In the genomic region with DNA sequence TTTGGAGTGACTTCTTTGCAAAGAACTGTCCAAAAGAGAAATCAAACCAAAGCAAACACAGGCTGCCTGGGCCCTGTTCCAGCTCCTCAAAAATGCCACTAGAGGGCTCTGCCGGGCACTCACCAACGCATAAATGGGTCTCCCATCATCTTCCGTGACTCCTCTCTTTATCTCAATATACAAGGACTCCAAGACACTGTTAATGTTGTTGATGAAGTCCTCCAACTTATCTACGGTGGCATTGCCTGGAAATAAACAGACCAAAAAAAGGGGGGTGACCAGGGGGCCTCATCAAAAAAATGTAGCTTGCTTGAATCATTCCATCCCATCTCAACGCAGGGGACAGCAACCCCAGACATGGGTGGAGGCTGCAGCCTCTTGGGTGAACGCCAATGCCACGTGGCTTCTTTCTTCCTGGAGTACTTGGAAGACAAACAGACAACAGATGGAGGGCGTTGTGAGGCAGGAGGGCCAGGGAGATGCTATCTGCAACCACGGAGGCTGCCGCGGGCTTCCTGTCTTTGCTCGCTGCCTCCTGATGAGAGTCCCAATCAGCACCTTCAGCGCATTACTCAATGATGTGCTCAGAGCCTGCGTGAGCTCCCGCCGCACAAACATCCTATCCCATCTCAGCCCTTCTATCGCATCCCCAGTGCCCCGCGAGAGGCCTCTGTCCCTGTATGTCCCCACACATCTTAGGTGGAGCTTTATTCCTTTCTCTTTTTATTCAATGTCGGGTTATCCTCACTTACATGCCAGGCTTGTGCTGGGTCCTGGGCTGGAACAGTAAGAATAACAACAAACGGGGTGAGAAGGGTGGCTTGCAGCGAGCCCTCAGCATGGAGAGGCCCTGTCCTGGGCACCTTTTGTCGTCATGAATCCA, we compare ENCODE assay signal across 7 cellular contexts. TPM values are rescaled to one million over a fixed set of nuclear protein-coding genes. Genes with fewer than 3 reads are reported as not detected.
A peak's percentile ranks its signal among the peaks of the same experiment; 100 is the strongest.
DNase-seq lines count a peak whose midpoint lies in the region; TF ChIP-seq lines count a peak whose summit lies in the region.

No MANE protein-coding gene starts in this region.

- no peak overlapping the region for H3K4me3 ChIP-seq in kidney epithelial cell (ENCODE audit: low read depth, low read length)

- H3K27me3 ChIP-seq in kidney epithelial cell (ENCODE audit: control insufficient read depth, insufficient read depth, low read length): no peaks in the 10 kb centered on the region

- peaks cover 4% of the 10 kb centered on the region for H3K36me3 ChIP-seq in kidney epithelial cell (ENCODE audit: control insufficient read depth, insufficient read depth, low read length)

- in situ Hi-C loops in GM13977 (cut with MboI; ENCODE audit: low pct_unique_long_range_greater_than_20kb, low sequenced_read_pairs, unreplicated experiment): no loop called here

- DNase-seq in GM13977 (ENCODE audit: low spot score) (peak; percentile 67), NCI-H345 treated with DMSO at 0.1 percent for 48 hours (lab: John Stamatoyannopoulos, UW; ENCODE audit: unreplicated experiment) (peak; percentile 52), kidney epithelial cell (ENCODE audit: low read depth) (no peak), NCI-H1048 (lab: John Stamatoyannopoulos, UW) (no peak)
- peak; percentile 67 for DNase-seq in activated CD4-positive, CD25-positive, alpha-beta regulatory T cell treated with anti-CD3 and anti-CD28 coated beads, Interleukin-2, amount 50 U/mL, for 72 hours
- peak; percentile 98 for DNase-seq in central memory CD4-positive, alpha-beta T cell
- peak; percentile 86 for DNase-seq in stimulated activated CD4-positive, alpha-beta T cell treated with anti-CD3 and anti-CD28 coated beads, Interleukin-15, amount 100 ng/mL, for 24 hours

- TF ChIP-seq CTCF in GM13977 (IDR thresholded peaks at IDR 0.05; ENCODE audit: extremely low read depth, insufficient read depth, missing control alignments): peak; percentile 84
- peak; percentile 93 for TF ChIP-seq CTCF in kidney epithelial cell (IDR thresholded peaks at IDR 0.05; ENCODE audit: insufficient read depth, low read length, poor library complexity, severe bottlenecking)

RNA-seq across cellular contexts. Expression of a gene that starts 32.0 kb away (rescaled TPM):
- total RNA-seq in kidney epithelial cell: 4.0 and 9.9 TPM in 2 replicates

RNA-seq across cellular contexts. Expression of a gene that starts 33.3 kb away (rescaled TPM):
- total RNA-seq in kidney epithelial cell: 88.9 and 94.8 TPM in 2 replicates

Comparison
In these comparisons a context has a peak if more than half of its experiments do, and no peak if none do; other contexts are left out.
1. DNase-seq: peak in GM13977 (single experiment), NCI-H345 treated with DMSO at 0.1 percent for 48 hours (single experiment), activated CD4-positive, CD25-positive, alpha-beta regulatory T cell treated with anti-CD3 and anti-CD28 coated beads, Interleukin-2, amount 50 U/mL, for 72 hours (single experiment), central memory CD4-positive, alpha-beta T cell (single experiment) and stimulated activated CD4-positive, alpha-beta T cell treated with anti-CD3 and anti-CD28 coated beads, Interleukin-15, amount 100 ng/mL, for 24 hours (single experiment); none in kidney epithelial cell (single experiment) and NCI-H1048 (single experiment).